15 cellular contexts compared by ENCODE assay signal in the genomic region with DNA sequence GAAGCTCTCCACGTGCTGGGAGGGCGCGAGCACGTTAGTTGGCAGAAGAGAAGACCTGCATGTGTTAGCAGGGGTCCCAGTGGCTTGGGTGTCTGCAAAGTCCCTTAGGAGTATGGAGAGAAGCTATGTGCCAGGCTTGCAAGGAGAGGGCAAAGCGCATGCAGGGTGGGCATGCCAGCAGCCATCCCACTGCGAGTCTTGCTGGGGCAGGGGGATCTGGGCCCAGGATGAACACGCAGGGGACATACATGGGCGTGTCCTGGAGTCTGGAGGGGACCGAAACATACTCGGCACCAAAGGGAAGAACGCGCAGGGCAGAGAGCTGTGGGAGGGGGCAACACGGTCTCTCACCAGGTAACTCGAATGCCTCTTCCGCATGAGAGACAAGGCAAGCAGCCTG. TPM values are rescaled to one million over a fixed set of nuclear protein-coding genes. Genes with fewer than 3 reads are reported as not detected.
DNase-seq lines count a peak whose midpoint lies in the region; ATAC-seq and TF ChIP-seq lines count a peak whose summit lies in the region.
"Had no signal": no experiment of that assay in that cellular context is flagged by ENCODE, and none has a peak within 500 bp of the region (broad histone marks: within the 10 kb centered on the region; RNA-seq: fewer than 3 reads in every experiment).

No MANE protein-coding gene starts in this region.

- no peaks in the 10 kb centered on the region for H4K20me1 ChIP-seq in OCI-LY1 (ENCODE audit: insufficient read depth, low read length)

- H3F3A ChIP-seq in OCI-LY1 (ENCODE audit: insufficient read depth, low read length), result no peaks in the 10 kb centered on the region

- H3K4me2 ChIP-seq in OCI-LY1 (ENCODE audit: low read length), result no peak overlapping the region

- H3K4me1 Mint-ChIP-seq in activated CD4-positive, alpha-beta T cell treated with anti-CD3 and anti-CD28 coated beads for 36 hours, result peaks cover 25% of the 10 kb centered on the region
- peaks cover 23 to 43% (median 41%) of the 10 kb centered on the region in 3 donors for H3K4me1 Mint-ChIP-seq in naive B cell

- H2AFZ ChIP-seq in OCI-LY1 (ENCODE audit: low read length), result no peak overlapping the region

- no peak overlapping the region for H3K9ac ChIP-seq in OCI-LY1 (ENCODE audit: low read length)

- H3K4me1 ChIP-seq in OCI-LY1 (ENCODE audit: insufficient read depth, low read length, severe bottlenecking), result peaks cover 21% of the 10 kb centered on the region

- peaks cover 46% of the 10 kb centered on the region for H3K36me3 Mint-ChIP-seq in activated CD4-positive, alpha-beta T cell treated with anti-CD3 and anti-CD28 coated beads for 36 hours (ENCODE audit: low read depth)
- H3K36me3 Mint-ChIP-seq in naive B cell, result peaks cover 7 to 22% of the 10 kb centered on the region in 2 donors

- H3K4me3 Mint-ChIP-seq in activated CD4-positive, alpha-beta T cell treated with anti-CD3 and anti-CD28 coated beads for 36 hours, result no peak overlapping the region
- peak overlapping the region in 2 of 8 donors; percentile 44 to 50 for H3K4me3 Mint-ChIP-seq in naive B cell

- H3K27me3 ChIP-seq in OCI-LY1 (ENCODE audit: insufficient read depth, low read length), result no peaks in the 10 kb centered on the region

- TF ChIP-seq CTCF in OCI-LY1 (IDR thresholded peaks at IDR 0.05; ENCODE audit: low read length) (no peak), omental fat pad (IDR thresholded peaks at IDR 0.05) (no peak)

- H3K27ac ChIP-seq in OCI-LY1 (ENCODE audit: low read depth, low read length, poor library complexity, severe bottlenecking), result peak overlapping the region; percentile 29

- H3K9me3 ChIP-seq in OCI-LY1 (ENCODE audit: low read length), result no peaks in the 10 kb centered on the region

- POLR2A ChIA-PET in activated CD4-positive, alpha-beta T cell treated with anti-CD3 and anti-CD28 coated beads for 36 hours (lab: Charles Lee), result no interaction called here

- no peak overlapping the region for H3K4me3 ChIP-seq in OCI-LY1 (ENCODE audit: low read depth, low read length, poor library complexity, severe bottlenecking)

- no peak for DNase-seq in activated CD4-positive, alpha-beta T cell treated with anti-CD3 and anti-CD28 coated beads for 36 hours
- no peak for DNase-seq in activated CD4-positive, alpha-beta T cell treated with anti-CD3 and anti-CD28 coated beads for 48 hours
- DNase-seq in AG08396 (ENCODE audit: low spot score), result peak; percentile 3
- DNase-seq in naive B cell, result no peak
- no peak for DNase-seq in omental fat pad (ENCODE audit: low spot score)
- DNase-seq in COR-L47 (lab: John Stamatoyannopoulos, UW), result no peak
- DNase-seq: GF-D8, KG1, NCI-H1092, NCI-H1694, NCI-H345, NCI-H526 treated with DMSO at 0.1 percent for 48 hours, OCI-M1 had no signal

- intact Hi-C loops in activated CD4-positive, alpha-beta T cell treated with anti-CD3 and anti-CD28 coated beads for 36 hours (cut with DNase I, micrococcal nuclease), result no loop called here

- no peaks in the 10 kb centered on the region for H3K79me2 ChIP-seq in OCI-LY1 (ENCODE audit: insufficient read depth, low read length)

- H3K27ac Mint-ChIP-seq in activated CD4-positive, alpha-beta T cell treated with anti-CD3 and anti-CD28 coated beads for 36 hours, result peak overlapping the region; percentile 30
- peak overlapping the region in 4 of 6 donors; percentile 70 to 92 (median 82) for H3K27ac Mint-ChIP-seq in naive B cell

- no peak for ATAC-seq in activated CD4-positive, alpha-beta T cell treated with anti-CD3 and anti-CD28 coated beads for 36 hours
- no peak for ATAC-seq in naive B cell (ENCODE audit: low read depth in 2 of 2)
- ATAC-seq in omental fat pad (ENCODE audit: low FRiP score), result no peak
- no peak for ATAC-seq in HG03354 (IDR thresholded peaks at IDR 0.05; ENCODE audit: poor library complexity, severe bottlenecking, unreplicated experiment)

- no peaks in the 10 kb centered on the region for H3K9me2 ChIP-seq in OCI-LY1 (ENCODE audit: low read depth, low read length)

- no peaks in the 10 kb centered on the region for H3K9me3 Mint-ChIP-seq in activated CD4-positive, alpha-beta T cell treated with anti-CD3 and anti-CD28 coated beads for 36 hours (ENCODE audit: low read depth)
- no peaks in the 10 kb centered on the region for H3K9me3 Mint-ChIP-seq in naive B cell

- CTCF ChIA-PET in activated CD4-positive, alpha-beta T cell treated with anti-CD3 and anti-CD28 coated beads for 36 hours (lab: Charles Lee), result interaction anchor here (1.0 to 7.5 kb wide), 3 partner anchors 15 to 77 kb away, joined by 3 to 71 read pairs (median 5); no protein-coding TSS in a partner anchor

- H3K27me3 Mint-ChIP-seq in activated CD4-positive, alpha-beta T cell treated with anti-CD3 and anti-CD28 coated beads for 36 hours, result no peaks in the 10 kb centered on the region
- H3K27me3 Mint-ChIP-seq in naive B cell, result no peaks in the 10 kb centered on the region

- peaks cover 94% of the 10 kb centered on the region for H3K36me3 ChIP-seq in OCI-LY1 (ENCODE audit: insufficient read depth, low read length)

RNA-seq across cellular contexts. Expression of a gene that starts 43.6 kb away (rescaled TPM):
- 10 to 100 TPM in 1 of 2 experiments, 1 to 10 TPM in 1; 9.9 to 12.2 TPM for total RNA-seq in activated CD4-positive, alpha-beta T cell treated with anti-CD3 and anti-CD28 coated beads for 36 hours
- polyA plus RNA-seq in naive B cell (ENCODE audit: low read depth in 6 of 6), result 10 to 100 TPM in 1 of 6 donors, 1 to 10 TPM in 5; 4.1 to 12.8 (median 6.1) TPM
- total RNA-seq in omental fat pad, result 10 to 100 TPM in 3 of 4 donors, 1 to 10 TPM in 1; 10.0 to 26.2 (median 12.5) TPM

RNA-seq across cellular contexts. Expression of a gene that starts 51.1 kb away (rescaled TPM):
- total RNA-seq in activated CD4-positive, alpha-beta T cell treated with anti-CD3 and anti-CD28 coated beads for 36 hours, result 10 to 100 TPM; 13.3 to 14.2 TPM
- polyA plus RNA-seq in naive B cell (ENCODE audit: low read depth in 6 of 6), result 10 to 100 TPM in 5 of 6 donors, 1 to 10 TPM in 1; 4.3 to 41.8 (median 29.6) TPM
- total RNA-seq in omental fat pad, result 10 to 100 TPM; 28.3 to 54.0 (median 44.2) TPM
